ENCODE assay signal across 8 cellular contexts in genomic region chr6:11536795-11537194, GRCh38. TPM values are rescaled to one million over a fixed set of nuclear protein-coding genes. Genes with fewer than 3 reads are reported as not detected.
DNase-seq lines count a peak whose midpoint lies in the region; ATAC-seq, FAIRE-seq and TF ChIP-seq lines count a peak whose summit lies in the region.

No MANE protein-coding gene starts in this region.

- ATAC-seq in T-cell (replicated peaks in 1 of 4) = no peak
- no peak for ATAC-seq in psoas muscle

- no peaks in the 10 kb centered on the region for H3K36me3 Mint-ChIP-seq in T-cell

- FAIRE-seq in GM19239 (lab: Jason Lieb, UNC) = no peak

- H3K9me3 Mint-ChIP-seq in T-cell = no peaks in the 10 kb centered on the region

- no peaks in the 10 kb centered on the region for H3K36me3 ChIP-seq in GM06990 (ENCODE audit: control insufficient read depth, insufficient read depth, low read length)
- no peaks in the 10 kb centered on the region for H3K36me3 ChIP-seq in psoas muscle (ENCODE audit: insufficient read depth in 1 of 2, low read depth in 1 of 2)

- H3K27me3 ChIP-seq in GM06990 (replicated peaks; ENCODE audit: control insufficient read depth, insufficient read depth, low read length) (no peaks in the 10 kb centered on the region), psoas muscle (ENCODE audit: insufficient read depth in 3 of 3, low read length in 2 of 3) (no peaks in the 10 kb centered on the region)

- in situ Hi-C loops in KBM-7 (cut with MboI; ENCODE audit: low pct_unique_long_range_greater_than_20kb, low sequenced_read_pairs) = no loop called here

- CTCF ChIA-PET in T-cell (lab: Charles Lee) = no interaction called here

- H3K4me1 Mint-ChIP-seq in T-cell = peaks cover 17 to 22% (median 19%) of the 10 kb centered on the region in 3 donors

- H3K27me3 Mint-ChIP-seq in T-cell = peaks cover 4 to 11% of the 10 kb centered on the region in 2 donors

- H3K4me3 Mint-ChIP-seq in T-cell = peak overlapping the region; percentile 79 to 82 (median 81)

- H3K4me3 ChIP-seq in GM06990 (replicated peaks; ENCODE audit: low read depth, low read length) (peak overlapping the region; percentile 92), fibroblast of the aortic adventitia (ENCODE audit: low read depth, low read length) (peak overlapping the region; percentile 71), psoas muscle (peak overlapping the region; percentile 92)

- intact Hi-C loops in psoas muscle (cut with DNase I) = no loop called here

- POLR2A ChIA-PET in T-cell (lab: Charles Lee) = interaction anchor here in 1 of 2 donors (0.6 kb wide), 1 partner anchor 22 kb away, joined by 4 read pairs; no protein-coding TSS in a partner anchor

- TF ChIP-seq CTCF in 22Rv1 (IDR thresholded peaks at IDR 0.05) (no peak), GM06990 (IDR thresholded peaks at IDR 0.05; ENCODE audit: insufficient read depth, low read length, poor library complexity, severe bottlenecking) (no peak), fibroblast of the aortic adventitia (IDR thresholded peaks at IDR 0.05; ENCODE audit: insufficient read depth, low read length) (no peak), psoas muscle (IDR thresholded peaks at IDR 0.05) (no peak)

- H3K9me3 ChIP-seq in psoas muscle = no peaks in the 10 kb centered on the region

- H3K27ac ChIP-seq in 22Rv1 (peak overlapping the region; percentile 70), psoas muscle (peak overlapping the region; percentile 83)

- 3% methylated on average over 12 of the region's 12 CpGs for WGBS in psoas muscle, 3 donors

- peak overlapping the region; percentile 55 to 74 for H3K27ac Mint-ChIP-seq in T-cell

- H3K4me1 ChIP-seq in psoas muscle = peaks cover 15% of the 10 kb centered on the region

- DNase-seq in GM06990 (ENCODE audit: extremely low read depth, insufficient read length) (no peak), T-cell (peak in 3 of 34 experiments; percentile 2 to 10 (median 8)), fibroblast of the aortic adventitia (ENCODE audit: low read depth) (no peak), psoas muscle (no peak), DMS153 treated with DMSO at 0.1 percent for 48 hours (lab: John Stamatoyannopoulos, UW; ENCODE audit: unreplicated experiment) (no peak), KBM-7 (no peak), GM19239 (ENCODE audit: insufficient read length, low spot score) (no peak)

RNA-seq across cellular contexts. Expression of gene TMEM170B, which starts 0.8 kb away (rescaled TPM):
- total RNA-seq in T-cell = 1 to 10 TPM; 1.4 to 2.4 (median 1.9) TPM
- 1.4 and 2.5 TPM in 2 replicates for total RNA-seq in fibroblast of the aortic adventitia (ENCODE audit: low replicate concordance)
- 10 to 100 TPM in 2 of 4 donors, 1 to 10 TPM in 2; 7.4 to 20.0 (median 10.0) TPM for total RNA-seq in psoas muscle
- polyA plus RNA-seq in psoas muscle = 1 to 10 TPM; 2.7 to 7.4 (median 3.2) TPM
